ENCODE assay signal across 8 cellular contexts in the genomic region with DNA sequence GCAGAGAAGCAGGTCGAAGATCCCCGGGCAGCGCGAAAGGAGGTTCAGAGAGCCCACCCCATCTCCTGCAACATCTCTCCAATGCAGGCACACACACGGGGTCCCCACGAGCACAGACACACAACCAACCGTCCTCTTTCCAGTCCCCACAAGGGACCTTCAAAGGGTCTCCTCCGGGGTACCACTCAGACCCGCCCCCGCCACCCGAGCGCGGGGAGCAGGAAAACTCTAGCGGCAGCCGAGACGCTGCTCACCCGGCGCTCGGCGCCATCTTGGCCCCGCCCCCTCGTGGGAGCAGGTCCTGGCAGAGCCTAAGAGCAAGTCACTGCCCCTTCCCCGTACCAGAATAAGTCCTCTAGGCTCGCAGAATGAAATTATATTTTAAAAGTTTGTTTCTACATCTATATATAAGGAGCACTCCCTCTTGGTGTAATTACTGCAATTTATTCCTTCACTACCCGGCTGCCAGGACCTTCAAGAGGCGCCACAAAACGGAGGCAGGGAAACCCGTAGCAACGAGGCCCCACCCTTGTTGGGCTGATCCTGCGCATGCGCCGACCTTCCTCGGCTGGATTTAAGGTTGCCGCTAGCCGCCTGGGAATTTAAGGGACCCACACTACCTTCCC. TPM values are rescaled to one million over a fixed set of nuclear protein-coding genes. Genes with fewer than 3 reads are reported as not detected.
DNase-seq lines count a peak whose midpoint lies in the region; ATAC-seq and TF ChIP-seq lines count a peak whose summit lies in the region.

A gene with protein sequence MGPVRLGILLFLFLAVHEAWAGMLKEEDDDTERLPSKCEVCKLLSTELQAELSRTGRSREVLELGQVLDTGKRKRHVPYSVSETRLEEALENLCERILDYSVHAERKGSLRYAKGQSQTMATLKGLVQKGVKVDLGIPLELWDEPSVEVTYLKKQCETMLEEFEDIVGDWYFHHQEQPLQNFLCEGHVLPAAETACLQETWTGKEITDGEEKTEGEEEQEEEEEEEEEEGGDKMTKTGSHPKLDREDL (plus strand): TSS at position 560 of the 626 bp plus-strand sequence. CDS start 111 bp downstream, outside the sequence.
TAF6 (minus strand) TSS at position 284 of the 626 bp plus-strand sequence. CDS start 5,149 bp downstream, outside the sequence.

- in situ Hi-C loops in mammary epithelial cell (cut with MboI; ENCODE audit: low sequenced_read_pairs in 2 of 2): no loop called here

- peaks cover 8% of the 10 kb centered on the region for H3K4me1 ChIP-seq in mammary epithelial cell (ENCODE audit: insufficient read depth, low read length)

- H3K27me3 ChIP-seq in AG04450 (ENCODE audit: control insufficient read depth, insufficient read depth, low read length) (no peaks in the 10 kb centered on the region), mammary epithelial cell (ENCODE audit: insufficient read depth, low read length) (no peaks in the 10 kb centered on the region)

- no peak for TF ChIP-seq CTCF in AG04450 (IDR thresholded peaks at IDR 0.05; ENCODE audit: low read depth, low read length)
- no peak for TF ChIP-seq CTCF in WI38 (IDR thresholded peaks at IDR 0.05; ENCODE audit: low read depth, low read length)
- TF ChIP-seq CTCF in mammary epithelial cell (conservative IDR thresholded peaks at IDR 0.05 in 1 of 2, IDR thresholded peaks at IDR 0.05 in 1 of 2; ENCODE audit: extremely low read depth in 1 of 2, insufficient read depth in 1 of 2, low read depth in 1 of 2, low read length in 2 of 2): peak in 1 of 2 donors; percentile 16

- H3K27ac ChIP-seq in AG04450 (ENCODE audit: low read depth, low read length): peak within 1 kb of the TSS; percentile 74
- H3K27ac ChIP-seq in mammary epithelial cell (ENCODE audit: insufficient read depth, low read depth, low read length): peak within 1 kb of the TSS; percentile 89

- POLR2A ChIA-PET in AG04450 (lab: Yijun Ruan, JAX): interaction anchor here (0.6 kb wide), 1 partner anchor 40 kb away, joined by 3 read pairs; the partner anchor contains the start of gene TRAPPC14

- no peaks in the 10 kb centered on the region for H4K20me1 ChIP-seq in mammary epithelial cell (ENCODE audit: insufficient read depth, low read length)

- H3K79me2 ChIP-seq in mammary epithelial cell (ENCODE audit: insufficient read depth, low read length): peaks cover 18% of the 10 kb centered on the region

- dilution Hi-C loops in mammary epithelial cell (cut with HindIII; ENCODE audit: low sequenced_read_pairs): no loop called here

- ATAC-seq in GM18873 (IDR thresholded peaks at IDR 0.05; ENCODE audit: low FRiP score, unreplicated experiment) (peak; percentile 63), HG03139 (IDR thresholded peaks at IDR 0.05; ENCODE audit: unreplicated experiment) (peak; percentile 62)

- peak within 1 kb of the TSS; percentile 97 to 99 (median 98) for H3K27ac Mint-ChIP-seq in immature natural killer cell

- peak within 1 kb of the TSS; percentile 90 to 97 (median 92) for H3K4me3 Mint-ChIP-seq in immature natural killer cell

- no peaks in the 10 kb centered on the region for H3K9me3 ChIP-seq in AG04450 (ENCODE audit: control insufficient read depth, insufficient read depth, low read length)
- H3K9me3 ChIP-seq in mammary epithelial cell (replicated peaks; ENCODE audit: insufficient read depth, low read length): no peaks in the 10 kb centered on the region

- BruUV-seq in mammary epithelial cell (replicated peaks; lab: Mats Ljungman, UMichigan): TSS peak; percentile 35

- H3K4me3 ChIP-seq in AG04450 (ENCODE audit: low read depth, low read length) (peak within 1 kb of the TSS; percentile 98), WI38 (ENCODE audit: low read depth, low read length) (peak within 1 kb of the TSS; percentile 87), mammary epithelial cell (replicated peaks in 1 of 3; ENCODE audit: insufficient read depth in 1 of 3, low read depth in 2 of 3, low read length in 3 of 3) (peak within 1 kb of the TSS; percentile 90 to 98 (median 97))

- peak within 1 kb of the TSS; percentile 89 for H3K9ac ChIP-seq in mammary epithelial cell (ENCODE audit: insufficient read depth, low read length)

- H2AFZ ChIP-seq in mammary epithelial cell (ENCODE audit: low read depth, low read length): peak within 1 kb of the TSS; percentile 94

- H3K4me1 Mint-ChIP-seq in immature natural killer cell: peaks cover 32 to 33% of the 10 kb centered on the region in 2 donors

- DNase-seq in AG04450 (ENCODE audit: low read depth, low spot score) (peak; percentile 91), NCI-H2227 treated with DMSO at 0.1 percent for 48 hours (lab: John Stamatoyannopoulos, UW) (peak; percentile 97), mammary epithelial cell (peak; percentile 92), immature natural killer cell (peak; percentile 94 to 96 (median 95)), smooth muscle cell of the brain vasculature (ENCODE audit: low read depth, low spot score) (peak; percentile 93)

- peaks cover 4 to 11% (median 6%) of the 10 kb centered on the region in 3 donors for H3K27me3 Mint-ChIP-seq in immature natural killer cell (ENCODE audit: low read depth in 3 of 3)

- peak within 1 kb of the TSS; percentile 65 for H3K4me2 ChIP-seq in mammary epithelial cell (ENCODE audit: insufficient read depth, low read depth, low read length)

- intact Hi-C loops in mammary epithelial cell (cut with micrococcal nuclease): loop anchor here (1.0 kb wide), 1 partner anchor 18 kb away; the partner anchor contains the start of genes AP4M1 and MCM7

- no peaks in the 10 kb centered on the region for H3K9me3 Mint-ChIP-seq in immature natural killer cell

- WGBS in mammary epithelial cell (ENCODE audit: low coverage, missing lambda C conversion rate): 1% methylated on average over 24 of the region's 35 CpGs

- H3K36me3 ChIP-seq in mammary epithelial cell (ENCODE audit: insufficient read depth, low read length): peaks cover under 1% of the 10 kb centered on the region

- H3K36me3 Mint-ChIP-seq in immature natural killer cell: peaks cover 0 to 3% (median 0%) of the 10 kb centered on the region in 3 donors

- CTCF ChIA-PET in AG04450 (lab: Charles Lee) (no interaction called here), mammary epithelial cell (lab: Charles Lee; ENCODE audit: low non-redundant PET) (no interaction called here)

RNA-seq across cellular contexts. Expression of the first gene that starts in this region (rescaled TPM):
- polyA plus RNA-seq in AG04450 (2011; rRNA removed) (26.3 and 29.7 TPM in 2 replicates), mammary epithelial cell (7.3 TPM), immature natural killer cell (10 to 100 TPM; 14.2 to 18.5 (median 17.7) TPM)
- 11.5 and 16.5 TPM in 2 replicates for polyA minus RNA-seq in AG04450 (2011; rRNA and poly(A)+ RNA removed)
- 1 to 10 TPM; 6.9 to 7.5 TPM for total RNA-seq in mammary epithelial cell
- not detected for polyA minus RNA-seq in mammary epithelial cell

RNA-seq across cellular contexts. Expression of gene TAF6, which starts in this region (rescaled TPM):
- polyA plus RNA-seq in AG04450 (2011; rRNA removed) (28.2 and 31.2 TPM in 2 replicates), mammary epithelial cell (16.5 TPM), immature natural killer cell (10 to 100 TPM; 15.3 to 34.8 (median 17.3) TPM)
- 36.5 and 42.4 TPM in 2 replicates for polyA minus RNA-seq in AG04450 (2011; rRNA and poly(A)+ RNA removed)
- 10 to 100 TPM; 28.8 to 55.3 TPM for total RNA-seq in mammary epithelial cell
- 42.4 TPM for polyA minus RNA-seq in mammary epithelial cell

Comparison
In these comparisons a context has a peak if more than half of its experiments do, and no peak if none do; other contexts are left out.
1. Peak in every context shown above with its lines: DNase-seq, ATAC-seq, H3K4me3 ChIP-seq and H3K27ac ChIP-seq.